In genomic region chr9:26321935-26322334, GRCh38 we compare ENCODE assay signal across 24 cellular contexts.
DNase-seq lines count a peak whose midpoint lies in the region; ATAC-seq and TF ChIP-seq lines count a peak whose summit lies in the region.
"Had no signal": no experiment of that assay in that cellular context is flagged by ENCODE, and none has a peak within 500 bp of the region (broad histone marks: within the 10 kb centered on the region; RNA-seq: fewer than 3 reads in every experiment).

No MANE protein-coding gene starts in this region.

- H3K4me1 ChIP-seq in osteoblast (ENCODE audit: insufficient read depth, low read length), result no peaks in the 10 kb centered on the region
- no peaks in the 10 kb centered on the region for H3K4me1 ChIP-seq in gastrocnemius medialis
- no peaks in the 10 kb centered on the region for H3K4me1 ChIP-seq in PC-9 (replicated peaks; ENCODE audit: insufficient read depth)

- H3K79me2 ChIP-seq in osteoblast (ENCODE audit: insufficient read depth, low read length) (no peaks in the 10 kb centered on the region), PC-9 (ENCODE audit: low read depth) (no peaks in the 10 kb centered on the region)

- H4K20me1 ChIP-seq in osteoblast (ENCODE audit: insufficient read depth, low read length), result no peaks in the 10 kb centered on the region
- H4K20me1 ChIP-seq in PC-9 (ENCODE audit: insufficient read depth), result no peaks in the 10 kb centered on the region
- H4K20me1 ChIP-seq: BLaER1 treated with 17β-estradiol and CSF1 and Interleukin-3, amounts not matched to agents 10 nM and 100 nM had no signal

- intact Hi-C loops in gastrocnemius medialis (cut with DNase I; ENCODE audit: low total_unique reads) (no loop called here), PC-9 (cut with micrococcal nuclease; ENCODE audit: unreplicated experiment) (no loop called here)

- POLR2A ChIA-PET in PC-9 (lab: Charles Lee; ENCODE audit: unreplicated experiment), result no interaction called here

- no peak overlapping the region for H2AFZ ChIP-seq in osteoblast (ENCODE audit: low read length)
- H2AFZ ChIP-seq in PC-9, result no peak overlapping the region
- H2AFZ ChIP-seq: GM23248 had no signal

- no peak for TF ChIP-seq POLR2A in gastrocnemius medialis (IDR thresholded peaks at IDR 0.05)

- no peaks in the 10 kb centered on the region for H3K36me3 ChIP-seq in MG63
- H3K36me3 ChIP-seq in osteoblast (ENCODE audit: insufficient read depth, low read length), result no peaks in the 10 kb centered on the region
- no peaks in the 10 kb centered on the region for H3K36me3 ChIP-seq in gastrocnemius medialis
- no peaks in the 10 kb centered on the region for H3K36me3 ChIP-seq in PC-9 (ENCODE audit: low read depth)
- H3K36me3 ChIP-seq: BE2C; BLaER1 treated with 17β-estradiol and CSF1 and Interleukin-3, amounts not matched to agents 10 nM and 100 nM had no signal

- H3K9me3 ChIP-seq in MG63 (no peaks in the 10 kb centered on the region), osteoblast (ENCODE audit: low read depth, low read length) (no peaks in the 10 kb centered on the region), gastrocnemius medialis (no peaks in the 10 kb centered on the region), PC-9 (ENCODE audit: insufficient read depth, low read depth) (no peaks in the 10 kb centered on the region)
- H3K9me3 ChIP-seq: A549; BE2C; BLaER1 treated with 17β-estradiol and CSF1 and Interleukin-3, amounts not matched to agents 10 nM and 100 nM had no signal

- H3K27ac ChIP-seq in osteoblast (ENCODE audit: low read depth, low read length) (no peak overlapping the region), gastrocnemius medialis (no peak overlapping the region), PC-9 (no peak overlapping the region)
- H3K27ac ChIP-seq: A549; BLaER1 treated with 17β-estradiol and CSF1 and Interleukin-3, amounts not matched to agents 10 nM and 100 nM; GM23248 had no signal

- BruUV-seq in PC-9 (replicated peaks; lab: Mats Ljungman, UMichigan), result no TSS peak

- DNase-seq in MG63, result peak; percentile 4
- DNase-seq in myocyte (ENCODE audit: low read depth), result peak; percentile 73
- peak; percentile 14 for DNase-seq in osteoblast (ENCODE audit: insufficient read length, low spot score, missing footprints)
- peak; percentile 3 to 11 for DNase-seq in gastrocnemius medialis
- DNase-seq in PC-9, result no peak
- no peak for DNase-seq in NCI-H146 treated with DMSO at 0.1 percent for 48 hours (lab: John Stamatoyannopoulos, UW; ENCODE audit: unreplicated experiment)
- DNase-seq in activated CD4-positive, alpha-beta T cell treated with anti-CD3 and anti-CD28 coated beads for 1 hour, result no peak
- no peak for DNase-seq in stimulated activated CD4-positive, alpha-beta T cell treated with anti-CD3 and anti-CD28 coated beads, Interleukin-4, amount 100 ng/mL, for 4 hours
- DNase-seq: 8988T; ACHN; AML-193; BE2C; CD4-positive, alpha-beta T cell; CD8-positive, alpha-beta memory T cell; DMS 273 treated with DMSO at 0.1 percent for 48 hours; DMS79; EL; GDM1; GM23248; H7; HCEC 1CT had no signal

- H3K27me3 ChIP-seq in MG63 (no peaks in the 10 kb centered on the region), osteoblast (ENCODE audit: insufficient read depth, low read length) (no peaks in the 10 kb centered on the region), gastrocnemius medialis (no peaks in the 10 kb centered on the region), PC-9 (ENCODE audit: insufficient read depth, low read depth) (no peaks in the 10 kb centered on the region)
- H3K27me3 ChIP-seq: BE2C; BLaER1 treated with 17β-estradiol and CSF1 and Interleukin-3, amounts not matched to agents 10 nM and 100 nM had no signal

- peak in 1 of 2 donors; percentile 50 for ATAC-seq in gastrocnemius medialis
- ATAC-seq: A549, GM12878 had no signal

- no peaks in the 10 kb centered on the region for H3F3A ChIP-seq in PC-9 (ENCODE audit: insufficient read depth, low read depth)

- no peak overlapping the region for H3K4me2 ChIP-seq in osteoblast (ENCODE audit: insufficient read depth, low read length)
- no peak overlapping the region for H3K4me2 ChIP-seq in PC-9
- H3K4me2 ChIP-seq: A549; BLaER1 treated with 17β-estradiol and CSF1 and Interleukin-3, amounts not matched to agents 10 nM and 100 nM had no signal

- in situ Hi-C loops in gastrocnemius medialis (cut with MboI; ENCODE audit: low sequenced_read_pairs in 4 of 4), result loop anchor here in 1 of 4 donors (10.0 kb wide), 1 partner anchor 357 kb away; no protein-coding TSS in a partner anchor

- H3K9me2 ChIP-seq in PC-9 (ENCODE audit: insufficient read depth), result no peaks in the 10 kb centered on the region

- H3K4me3 ChIP-seq in MG63 (no peak overlapping the region), osteoblast (ENCODE audit: insufficient read depth, low read length) (no peak overlapping the region), gastrocnemius medialis (no peak overlapping the region), PC-9 (no peak overlapping the region)
- H3K4me3 ChIP-seq: A549; BLaER1 treated with 17β-estradiol and CSF1 and Interleukin-3, amounts not matched to agents 10 nM and 100 nM; GM12878; GM23248 had no signal

- CTCF ChIA-PET in PC-9 (lab: Charles Lee), result no interaction called here

- TF ChIP-seq CTCF in osteoblast (IDR thresholded peaks at IDR 0.05; ENCODE audit: extremely low read depth, low read depth, low read length), result no peak
- TF ChIP-seq CTCF in gastrocnemius medialis (IDR thresholded peaks at IDR 0.05 in 4 of 5, conservative IDR thresholded peaks at IDR 0.05 in 1 of 5), result no peak
- TF ChIP-seq CTCF in PC-9 (conservative IDR thresholded peaks at IDR 0.05), result no peak

Comparison
In these comparisons a context has a peak if more than half of its experiments do, and no peak if none do; other contexts are left out.
1. DNase-seq: peak in MG63 (single experiment), myocyte (single experiment), osteoblast (single experiment) and gastrocnemius medialis (2 of 2); none in PC-9 (0 of 2), NCI-H146 treated with DMSO at 0.1 percent for 48 hours (single experiment), activated CD4-positive, alpha-beta T cell treated with anti-CD3 and anti-CD28 coated beads for 1 hour (single experiment) and stimulated activated CD4-positive, alpha-beta T cell treated with anti-CD3 and anti-CD28 coated beads, Interleukin-4, amount 100 ng/mL, for 4 hours (0 of 2).